ENCODE assay signal across 1 cellular context in the genomic region with DNA sequence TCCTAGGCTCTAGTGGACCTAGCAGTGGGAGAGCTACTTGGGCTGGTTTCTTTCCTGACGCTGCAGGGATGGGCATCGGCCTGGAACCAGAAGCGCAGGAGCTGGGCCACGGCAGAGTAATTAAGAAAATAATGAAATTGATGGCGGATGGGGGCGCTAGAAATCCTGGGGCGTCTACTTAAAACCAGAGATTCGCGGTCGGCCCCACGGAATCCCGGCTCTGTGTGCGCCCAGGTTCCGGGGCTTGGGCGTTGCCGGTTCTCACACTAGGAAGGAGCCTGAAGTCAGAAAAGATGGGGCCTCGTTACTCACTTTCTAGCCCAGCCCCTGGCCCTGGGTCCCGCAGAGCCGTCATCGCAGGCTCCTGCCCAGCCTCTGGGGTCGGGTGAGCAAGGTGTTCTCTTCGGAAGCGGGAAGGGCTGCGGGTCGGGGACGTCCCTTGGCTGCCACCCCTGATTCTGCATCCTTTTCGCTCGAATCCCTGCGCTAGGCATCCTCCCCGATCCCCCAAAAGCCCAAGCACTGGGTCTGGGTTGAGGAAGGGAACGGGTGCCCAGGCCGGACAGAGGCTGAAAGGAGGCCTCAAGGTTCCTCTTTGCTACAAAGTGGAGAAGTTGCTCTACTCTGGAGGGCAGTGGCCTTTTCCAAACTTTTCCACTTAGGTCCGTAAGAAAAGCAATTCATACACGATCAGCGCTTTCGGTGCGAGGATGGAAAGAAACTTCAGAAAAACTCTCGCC.
TF ChIP-seq lines count a peak whose summit lies in the region.

No MANE protein-coding gene starts in this region.

TF ChIP-seq in H1, 55 proteins besides CTCF, POLR2A, EP300 and RAD21:
- TF ChIP-seq, protein P1, sequence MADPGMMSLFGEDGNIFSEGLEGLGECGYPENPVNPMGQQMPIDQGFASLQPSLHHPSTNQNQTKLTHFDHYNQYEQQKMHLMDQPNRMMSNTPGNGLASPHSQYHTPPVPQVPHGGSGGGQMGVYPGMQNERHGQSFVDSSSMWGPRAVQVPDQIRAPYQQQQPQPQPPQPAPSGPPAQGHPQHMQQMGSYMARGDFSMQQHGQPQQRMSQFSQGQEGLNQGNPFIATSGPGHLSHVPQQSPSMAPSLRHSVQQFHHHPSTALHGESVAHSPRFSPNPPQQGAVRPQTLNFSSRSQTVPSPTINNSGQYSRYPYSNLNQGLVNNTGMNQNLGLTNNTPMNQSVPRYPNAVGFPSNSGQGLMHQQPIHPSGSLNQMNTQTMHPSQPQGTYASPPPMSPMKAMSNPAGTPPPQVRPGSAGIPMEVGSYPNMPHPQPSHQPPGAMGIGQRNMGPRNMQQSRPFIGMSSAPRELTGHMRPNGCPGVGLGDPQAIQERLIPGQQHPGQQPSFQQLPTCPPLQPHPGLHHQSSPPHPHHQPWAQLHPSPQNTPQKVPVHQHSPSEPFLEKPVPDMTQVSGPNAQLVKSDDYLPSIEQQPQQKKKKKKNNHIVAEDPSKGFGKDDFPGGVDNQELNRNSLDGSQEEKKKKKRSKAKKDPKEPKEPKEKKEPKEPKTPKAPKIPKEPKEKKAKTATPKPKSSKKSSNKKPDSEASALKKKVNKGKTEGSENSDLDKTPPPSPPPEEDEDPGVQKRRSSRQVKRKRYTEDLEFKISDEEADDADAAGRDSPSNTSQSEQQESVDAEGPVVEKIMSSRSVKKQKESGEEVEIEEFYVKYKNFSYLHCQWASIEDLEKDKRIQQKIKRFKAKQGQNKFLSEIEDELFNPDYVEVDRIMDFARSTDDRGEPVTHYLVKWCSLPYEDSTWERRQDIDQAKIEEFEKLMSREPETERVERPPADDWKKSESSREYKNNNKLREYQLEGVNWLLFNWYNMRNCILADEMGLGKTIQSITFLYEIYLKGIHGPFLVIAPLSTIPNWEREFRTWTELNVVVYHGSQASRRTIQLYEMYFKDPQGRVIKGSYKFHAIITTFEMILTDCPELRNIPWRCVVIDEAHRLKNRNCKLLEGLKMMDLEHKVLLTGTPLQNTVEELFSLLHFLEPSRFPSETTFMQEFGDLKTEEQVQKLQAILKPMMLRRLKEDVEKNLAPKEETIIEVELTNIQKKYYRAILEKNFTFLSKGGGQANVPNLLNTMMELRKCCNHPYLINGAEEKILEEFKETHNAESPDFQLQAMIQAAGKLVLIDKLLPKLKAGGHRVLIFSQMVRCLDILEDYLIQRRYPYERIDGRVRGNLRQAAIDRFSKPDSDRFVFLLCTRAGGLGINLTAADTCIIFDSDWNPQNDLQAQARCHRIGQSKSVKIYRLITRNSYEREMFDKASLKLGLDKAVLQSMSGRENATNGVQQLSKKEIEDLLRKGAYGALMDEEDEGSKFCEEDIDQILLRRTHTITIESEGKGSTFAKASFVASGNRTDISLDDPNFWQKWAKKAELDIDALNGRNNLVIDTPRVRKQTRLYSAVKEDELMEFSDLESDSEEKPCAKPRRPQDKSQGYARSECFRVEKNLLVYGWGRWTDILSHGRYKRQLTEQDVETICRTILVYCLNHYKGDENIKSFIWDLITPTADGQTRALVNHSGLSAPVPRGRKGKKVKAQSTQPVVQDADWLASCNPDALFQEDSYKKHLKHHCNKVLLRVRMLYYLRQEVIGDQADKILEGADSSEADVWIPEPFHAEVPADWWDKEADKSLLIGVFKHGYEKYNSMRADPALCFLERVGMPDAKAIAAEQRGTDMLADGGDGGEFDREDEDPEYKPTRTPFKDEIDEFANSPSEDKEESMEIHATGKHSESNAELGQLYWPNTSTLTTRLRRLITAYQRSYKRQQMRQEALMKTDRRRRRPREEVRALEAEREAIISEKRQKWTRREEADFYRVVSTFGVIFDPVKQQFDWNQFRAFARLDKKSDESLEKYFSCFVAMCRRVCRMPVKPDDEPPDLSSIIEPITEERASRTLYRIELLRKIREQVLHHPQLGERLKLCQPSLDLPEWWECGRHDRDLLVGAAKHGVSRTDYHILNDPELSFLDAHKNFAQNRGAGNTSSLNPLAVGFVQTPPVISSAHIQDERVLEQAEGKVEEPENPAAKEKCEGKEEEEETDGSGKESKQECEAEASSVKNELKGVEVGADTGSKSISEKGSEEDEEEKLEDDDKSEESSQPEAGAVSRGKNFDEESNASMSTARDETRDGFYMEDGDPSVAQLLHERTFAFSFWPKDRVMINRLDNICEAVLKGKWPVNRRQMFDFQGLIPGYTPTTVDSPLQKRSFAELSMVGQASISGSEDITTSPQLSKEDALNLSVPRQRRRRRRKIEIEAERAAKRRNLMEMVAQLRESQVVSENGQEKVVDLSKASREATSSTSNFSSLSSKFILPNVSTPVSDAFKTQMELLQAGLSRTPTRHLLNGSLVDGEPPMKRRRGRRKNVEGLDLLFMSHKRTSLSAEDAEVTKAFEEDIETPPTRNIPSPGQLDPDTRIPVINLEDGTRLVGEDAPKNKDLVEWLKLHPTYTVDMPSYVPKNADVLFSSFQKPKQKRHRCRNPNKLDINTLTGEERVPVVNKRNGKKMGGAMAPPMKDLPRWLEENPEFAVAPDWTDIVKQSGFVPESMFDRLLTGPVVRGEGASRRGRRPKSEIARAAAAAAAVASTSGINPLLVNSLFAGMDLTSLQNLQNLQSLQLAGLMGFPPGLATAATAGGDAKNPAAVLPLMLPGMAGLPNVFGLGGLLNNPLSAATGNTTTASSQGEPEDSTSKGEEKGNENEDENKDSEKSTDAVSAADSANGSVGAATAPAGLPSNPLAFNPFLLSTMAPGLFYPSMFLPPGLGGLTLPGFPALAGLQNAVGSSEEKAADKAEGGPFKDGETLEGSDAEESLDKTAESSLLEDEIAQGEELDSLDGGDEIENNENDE (IDR thresholded peaks at IDR 0.05; ENCODE audit: insufficient replicate concordance, low read length), result no peak
- no peak for TF ChIP-seq BRCA1 (IDR thresholded peaks at IDR 0.05; ENCODE audit: low read depth, low read length)
- TF ChIP-seq NRF1 (IDR thresholded peaks at IDR 0.05; ENCODE audit: low read depth, low read length), result no peak
- TF ChIP-seq, protein P2, sequence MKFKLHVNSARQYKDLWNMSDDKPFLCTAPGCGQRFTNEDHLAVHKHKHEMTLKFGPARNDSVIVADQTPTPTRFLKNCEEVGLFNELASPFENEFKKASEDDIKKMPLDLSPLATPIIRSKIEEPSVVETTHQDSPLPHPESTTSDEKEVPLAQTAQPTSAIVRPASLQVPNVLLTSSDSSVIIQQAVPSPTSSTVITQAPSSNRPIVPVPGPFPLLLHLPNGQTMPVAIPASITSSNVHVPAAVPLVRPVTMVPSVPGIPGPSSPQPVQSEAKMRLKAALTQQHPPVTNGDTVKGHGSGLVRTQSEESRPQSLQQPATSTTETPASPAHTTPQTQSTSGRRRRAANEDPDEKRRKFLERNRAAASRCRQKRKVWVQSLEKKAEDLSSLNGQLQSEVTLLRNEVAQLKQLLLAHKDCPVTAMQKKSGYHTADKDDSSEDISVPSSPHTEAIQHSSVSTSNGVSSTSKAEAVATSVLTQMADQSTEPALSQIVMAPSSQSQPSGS (IDR thresholded peaks at IDR 0.05; ENCODE audit: low read length), result no peak
- TF ChIP-seq KDM1A (IDR thresholded peaks at IDR 0.05; ENCODE audit: borderline replicate concordance, low read length), result no peak
- TF ChIP-seq TEAD4 (IDR thresholded peaks at IDR 0.05; ENCODE audit: low read depth, low read length), result no peak
- no peak for TF ChIP-seq POLR2AphosphoS5 (IDR thresholded peaks at IDR 0.05; ENCODE audit: low read depth, low read length)
- TF ChIP-seq RNF2 (IDR thresholded peaks at IDR 0.05; ENCODE audit: borderline replicate concordance, low read depth, low read length, missing control alignments, poor library complexity, severe bottlenecking), result peak; percentile 63
- peak; percentile 93 for TF ChIP-seq EZH2 (IDR thresholded peaks at IDR 0.05; ENCODE audit: low read depth, low read length, severe bottlenecking)
- no peak for TF ChIP-seq USF2 (IDR thresholded peaks at IDR 0.05; ENCODE audit: low read length)
- peak; percentile 16 for TF ChIP-seq KDM4A (IDR thresholded peaks at IDR 0.05; ENCODE audit: low read depth, low read length, severe bottlenecking)
- TF ChIP-seq ATF3 (IDR thresholded peaks at IDR 0.05; ENCODE audit: insufficient read depth, low read depth, low read length), result no peak
- peak; percentile 86 for TF ChIP-seq SUZ12 (IDR thresholded peaks at IDR 0.05; ENCODE audit: low read length)
- no peak for TF ChIP-seq RBBP5 (IDR thresholded peaks at IDR 0.05; ENCODE audit: borderline replicate concordance, low read depth, low read length)
- TF ChIP-seq TAF1 (IDR thresholded peaks at IDR 0.05; ENCODE audit: low read depth, low read length), result no peak
- no peak for TF ChIP-seq SIX5 (IDR thresholded peaks at IDR 0.05; ENCODE audit: low read depth, low read length)
- no peak for TF ChIP-seq HDAC6 (IDR thresholded peaks at IDR 0.05; ENCODE audit: low read depth, low read length)
- peak; percentile 50; the same call in 1 of the 2 replicates for TF ChIP-seq CBX8 (IDR thresholded peaks at IDR 0.05; ENCODE audit: borderline replicate concordance, low read depth, low read length)
- no peak for TF ChIP-seq E2F6 (IDR thresholded peaks at IDR 0.05)
- TF ChIP-seq CTBP2 (IDR thresholded peaks at IDR 0.05; ENCODE audit: borderline replicate concordance, insufficient read depth, insufficient read length, low read length), result no peak
- TF ChIP-seq GTF2F1 (IDR thresholded peaks at IDR 0.05; ENCODE audit: borderline replicate concordance, low read depth, low read length), result no peak
- TF ChIP-seq ZNF274 (IDR thresholded peaks at IDR 0.05; ENCODE audit: borderline replicate concordance, extremely low read depth, low read length), result no peak
- TF ChIP-seq, protein P3, sequence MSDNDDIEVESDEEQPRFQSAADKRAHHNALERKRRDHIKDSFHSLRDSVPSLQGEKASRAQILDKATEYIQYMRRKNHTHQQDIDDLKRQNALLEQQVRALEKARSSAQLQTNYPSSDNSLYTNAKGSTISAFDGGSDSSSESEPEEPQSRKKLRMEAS (IDR thresholded peaks at IDR 0.05), result no peak
- no peak for TF ChIP-seq SIN3A (conservative IDR thresholded peaks at IDR 0.05 in 1 of 2, IDR thresholded peaks at IDR 0.05 in 1 of 2; ENCODE audit: low read depth in 1 of 2, low read length in 2 of 2)
- TF ChIP-seq SAP30 (IDR thresholded peaks at IDR 0.05; ENCODE audit: insufficient read depth, insufficient replicate concordance, low read length), result no peak
- 0 out of 2 replicates have a peak, but pooled peaks have one; percentile 16 for TF ChIP-seq PHF8 (conservative IDR thresholded peaks at IDR 0.05; ENCODE audit: low read depth, low read length)
- TF ChIP-seq GABPA (IDR thresholded peaks at IDR 0.05; ENCODE audit: borderline replicate concordance, insufficient read depth, low read length), result no peak
- TF ChIP-seq CREB1 (IDR thresholded peaks at IDR 0.05), result no peak
- TF ChIP-seq BACH1 (IDR thresholded peaks at IDR 0.05; ENCODE audit: low read length), result no peak
- no peak for TF ChIP-seq SP1 (IDR thresholded peaks at IDR 0.05; ENCODE audit: low read depth, low read length)
- TF ChIP-seq EGR1 (IDR thresholded peaks at IDR 0.05; ENCODE audit: borderline replicate concordance, low read depth, low read length), result no peak
- TF ChIP-seq CHD1 (IDR thresholded peaks at IDR 0.05; ENCODE audit: low read depth, low read length), result no peak
- no peak for TF ChIP-seq SIRT6 (IDR thresholded peaks at IDR 0.05; ENCODE audit: low read length)
- no peak for TF ChIP-seq BCL11A (IDR thresholded peaks at IDR 0.05; ENCODE audit: low read depth in 2 of 2, low read length in 2 of 2)
TF ChIP-seq in H1: peak in this region for 6.
